10 cellular contexts compared by ENCODE assay signal in genomic region chr12:9736931-9737705, GRCh38. TPM values are rescaled to one million over a fixed set of nuclear protein-coding genes. Genes with fewer than 3 reads are reported as not detected.
DNase-seq lines count a peak whose midpoint lies in the region; ATAC-seq and TF ChIP-seq lines count a peak whose summit lies in the region.
"Had no signal": no experiment of that assay in that cellular context is flagged by ENCODE, and none has a peak within 500 bp of the region (broad histone marks: within the 10 kb centered on the region; RNA-seq: fewer than 3 reads in every experiment).

No MANE protein-coding gene starts in this region.

- H3K4me3 ChIP-seq in fibroblast of villous mesenchyme (ENCODE audit: low read depth, low read length) = no peak overlapping the region

- H3K27ac Mint-ChIP-seq in stimulated activated naive B cell treated with anti-CD40 and anti-IgM and Interleukin-4, amounts not matched to agents 10 μg/mL and 1 μg/mL and 100 μg/mL, for 72 hours = peak overlapping the region; percentile 95
- peak overlapping the region in 1 of 2 donors; percentile 20 for H3K27ac Mint-ChIP-seq in effector memory CD8-positive, alpha-beta T cell

- DNase-seq in KBM-7 = peak; percentile 91
- peak; percentile 91 for DNase-seq in SIG-M5 treated with dmso at 0.1 percent for 504 hours (lab: John Stamatoyannopoulos, UW; ENCODE audit: unreplicated experiment)
- DNase-seq in fibroblast of villous mesenchyme (ENCODE audit: low read depth) = peak; percentile 67
- no peak for DNase-seq in stimulated activated naive B cell treated with anti-CD40 and anti-IgM and Interleukin-4, amounts not matched to agents 10 μg/mL and 1 μg/mL and 100 μg/mL, for 72 hours
- no peak for DNase-seq in effector memory CD8-positive, alpha-beta T cell
- no peak for DNase-seq in EL
- DNase-seq: activated CD4-positive, CD25-positive, alpha-beta regulatory T cell; head of caudate nucleus had no signal

- peak overlapping the region; percentile 59 to 73 for H3K4me3 Mint-ChIP-seq in stimulated activated naive B cell treated with anti-CD40 and anti-IgM and Interleukin-4, amounts not matched to agents 10 μg/mL and 1 μg/mL and 100 μg/mL, for 72 hours
- peak overlapping the region in 1 of 2 donors; percentile 43 for H3K4me3 Mint-ChIP-seq in effector memory CD8-positive, alpha-beta T cell

- in situ Hi-C loops in KBM-7 (cut with MboI; ENCODE audit: low pct_unique_long_range_greater_than_20kb, low sequenced_read_pairs) = no loop called here

- no peak for TF ChIP-seq CTCF in fibroblast of villous mesenchyme (IDR thresholded peaks at IDR 0.05; ENCODE audit: insufficient read depth, low read depth, low read length)

- no peaks in the 10 kb centered on the region for H3K27me3 Mint-ChIP-seq in stimulated activated naive B cell treated with anti-CD40 and anti-IgM and Interleukin-4, amounts not matched to agents 10 μg/mL and 1 μg/mL and 100 μg/mL, for 72 hours
- no peaks in the 10 kb centered on the region for H3K27me3 Mint-ChIP-seq in effector memory CD8-positive, alpha-beta T cell

- peaks cover 0 to 10% of the 10 kb centered on the region in 2 donors for H3K9me3 Mint-ChIP-seq in stimulated activated naive B cell treated with anti-CD40 and anti-IgM and Interleukin-4, amounts not matched to agents 10 μg/mL and 1 μg/mL and 100 μg/mL, for 72 hours
- H3K9me3 Mint-ChIP-seq in effector memory CD8-positive, alpha-beta T cell = no peaks in the 10 kb centered on the region

- ATAC-seq in stimulated activated naive B cell treated with anti-CD40 and anti-IgM and Interleukin-4, amounts not matched to agents 10 μg/mL and 1 μg/mL and 100 μg/mL, for 72 hours (replicated peaks) = peak; percentile 50 to 58
- no peak for ATAC-seq in HG02852 (IDR thresholded peaks at IDR 0.05; ENCODE audit: unreplicated experiment)
- ATAC-seq in effector memory CD8-positive, alpha-beta T cell (replicated peaks) = no peak

- peaks cover 33 to 78% of the 10 kb centered on the region in 2 donors for H3K4me1 Mint-ChIP-seq in stimulated activated naive B cell treated with anti-CD40 and anti-IgM and Interleukin-4, amounts not matched to agents 10 μg/mL and 1 μg/mL and 100 μg/mL, for 72 hours
- peaks cover 30 to 44% of the 10 kb centered on the region in 2 donors for H3K4me1 Mint-ChIP-seq in effector memory CD8-positive, alpha-beta T cell (ENCODE audit: low read depth in 2 of 2)

- peaks cover 10 to 21% of the 10 kb centered on the region in 2 donors for H3K36me3 Mint-ChIP-seq in stimulated activated naive B cell treated with anti-CD40 and anti-IgM and Interleukin-4, amounts not matched to agents 10 μg/mL and 1 μg/mL and 100 μg/mL, for 72 hours
- peaks cover 7% of the 10 kb centered on the region for H3K36me3 Mint-ChIP-seq in effector memory CD8-positive, alpha-beta T cell (ENCODE audit: insufficient read depth)

RNA-seq across cellular contexts. Expression of gene CLECL1, which starts 4.2 kb away (rescaled TPM):
- total RNA-seq in fibroblast of villous mesenchyme = not detected in 2 replicates
- total RNA-seq: bronchial epithelial cell had no signal

RNA-seq across cellular contexts. Expression of gene CD69, which starts 23.6 kb away (rescaled TPM):
- not detected in 2 replicates for total RNA-seq in fibroblast of villous mesenchyme
- total RNA-seq: bronchial epithelial cell had no signal

Comparison
In these comparisons a context has a peak if more than half of its experiments do, and no peak if none do; other contexts are left out.
1. DNase-seq: peak in KBM-7 (single experiment), SIG-M5 treated with dmso at 0.1 percent for 504 hours (single experiment) and fibroblast of villous mesenchyme (single experiment); none in stimulated activated naive B cell treated with anti-CD40 and anti-IgM and Interleukin-4, amounts not matched to agents 10 μg/mL and 1 μg/mL and 100 μg/mL, for 72 hours (single experiment), effector memory CD8-positive, alpha-beta T cell (0 of 3) and EL (single experiment).
2. ATAC-seq: peak in stimulated activated naive B cell treated with anti-CD40 and anti-IgM and Interleukin-4, amounts not matched to agents 10 μg/mL and 1 μg/mL and 100 μg/mL, for 72 hours (2 of 2); none in HG02852 (single experiment) and effector memory CD8-positive, alpha-beta T cell (single experiment).